ENCODE assay signal across 8 cellular contexts in genomic region chr12:99911076-99911475, GRCh38.
DNase-seq lines count a peak whose midpoint lies in the region; ATAC-seq and TF ChIP-seq lines count a peak whose summit lies in the region.

No MANE protein-coding gene starts in this region.

- ATAC-seq in HG02642 (IDR thresholded peaks at IDR 0.05; ENCODE audit: poor library complexity, unreplicated experiment) (no peak), HG03097 (IDR thresholded peaks at IDR 0.05; ENCODE audit: low FRiP score, unreplicated experiment) (no peak)

- DNase-seq in AG09319 (ENCODE audit: extremely low read depth, low read depth) (peak; percentile 74), RPMI7951 (ENCODE audit: low read depth) (peak; percentile 92), fibroblast of the aortic adventitia (ENCODE audit: low read depth) (peak; percentile 95), osteocyte (ENCODE audit: extremely low spot score, unreplicated experiment) (no peak)
- no peak for DNase-seq in activated T-helper 1 cell treated with anti-CD3 and anti-CD28 coated beads, Interleukin-12 subunit alpha, Interleukin-12 subunit beta, Interleukin-2, Interleukin-4 antibody, amounts not matched to agents 30 ng/mL and 10 ng/mL and 1 ng/mL, durations not matched to agents 14 hours and 24 hours and 36 hours (ENCODE audit: low spot score)
- no peak for DNase-seq in activated CD4-positive, alpha-beta T cell treated with anti-CD3 and anti-CD28 coated beads, Interleukin-2, amount 10 ng/mL, durations not matched to agents 7 days and 5 days

- H3K27ac Mint-ChIP-seq in osteocyte (ENCODE audit: unreplicated experiment): peak overlapping the region; percentile 44
- no peak overlapping the region for H3K27ac Mint-ChIP-seq in activated T-helper 1 cell treated with anti-CD3 and anti-CD28 coated beads, Interleukin-12 subunit alpha, Interleukin-12 subunit beta, Interleukin-2, Interleukin-4 antibody, amounts not matched to agents 30 ng/mL and 10 ng/mL and 1 ng/mL, durations not matched to agents 14 hours and 24 hours and 36 hours
- H3K27ac Mint-ChIP-seq in activated CD4-positive, alpha-beta T cell treated with anti-CD3 and anti-CD28 coated beads, Interleukin-2, amount 10 ng/mL, durations not matched to agents 7 days and 5 days: no peak overlapping the region

- intact Hi-C loops in activated T-helper 1 cell treated with anti-CD3 and anti-CD28 coated beads, Interleukin-12 subunit alpha, Interleukin-12 subunit beta, Interleukin-2, Interleukin-4 antibody, amounts not matched to agents 30 ng/mL and 10 ng/mL and 1 ng/mL, durations not matched to agents 14 hours and 24 hours and 36 hours (cut with micrococcal nuclease): no loop called here

- CTCF ChIA-PET in activated CD4-positive, alpha-beta T cell treated with anti-CD3 and anti-CD28 coated beads, Interleukin-2, amount 10 ng/mL, durations not matched to agents 7 days and 5 days (lab: Charles Lee): interaction anchor here (0.8 kb wide), 1 partner anchor 14 kb away, joined by 3 read pairs; no protein-coding TSS in a partner anchor

- H3K27me3 Mint-ChIP-seq in osteocyte (ENCODE audit: unreplicated experiment): no peaks in the 10 kb centered on the region
- no peaks in the 10 kb centered on the region for H3K27me3 Mint-ChIP-seq in activated T-helper 1 cell treated with anti-CD3 and anti-CD28 coated beads, Interleukin-12 subunit alpha, Interleukin-12 subunit beta, Interleukin-2, Interleukin-4 antibody, amounts not matched to agents 30 ng/mL and 10 ng/mL and 1 ng/mL, durations not matched to agents 14 hours and 24 hours and 36 hours (ENCODE audit: insufficient read depth)
- H3K27me3 Mint-ChIP-seq in activated CD4-positive, alpha-beta T cell treated with anti-CD3 and anti-CD28 coated beads, Interleukin-2, amount 10 ng/mL, durations not matched to agents 7 days and 5 days: no peaks in the 10 kb centered on the region

- peaks cover 22% of the 10 kb centered on the region for H3K4me1 Mint-ChIP-seq in osteocyte (ENCODE audit: unreplicated experiment)
- H3K4me1 Mint-ChIP-seq in activated T-helper 1 cell treated with anti-CD3 and anti-CD28 coated beads, Interleukin-12 subunit alpha, Interleukin-12 subunit beta, Interleukin-2, Interleukin-4 antibody, amounts not matched to agents 30 ng/mL and 10 ng/mL and 1 ng/mL, durations not matched to agents 14 hours and 24 hours and 36 hours (ENCODE audit: low read depth): no peaks in the 10 kb centered on the region
- H3K4me1 Mint-ChIP-seq in activated CD4-positive, alpha-beta T cell treated with anti-CD3 and anti-CD28 coated beads, Interleukin-2, amount 10 ng/mL, durations not matched to agents 7 days and 5 days: no peaks in the 10 kb centered on the region

- no peak for TF ChIP-seq CTCF in AG09319 (IDR thresholded peaks at IDR 0.05; ENCODE audit: low read depth, low read length)
- peak; percentile 27 for TF ChIP-seq CTCF in fibroblast of the aortic adventitia (IDR thresholded peaks at IDR 0.05; ENCODE audit: insufficient read depth, low read length)
- TF ChIP-seq CTCF in osteocyte (IDR thresholded peaks at IDR 0.05): no peak

- H3K4me3 ChIP-seq in fibroblast of the aortic adventitia (ENCODE audit: low read depth, low read length): no peak overlapping the region

- H3K4me3 Mint-ChIP-seq in osteocyte (ENCODE audit: unreplicated experiment): no peak overlapping the region
- H3K4me3 Mint-ChIP-seq in activated T-helper 1 cell treated with anti-CD3 and anti-CD28 coated beads, Interleukin-12 subunit alpha, Interleukin-12 subunit beta, Interleukin-2, Interleukin-4 antibody, amounts not matched to agents 30 ng/mL and 10 ng/mL and 1 ng/mL, durations not matched to agents 14 hours and 24 hours and 36 hours: no peak overlapping the region
- no peak overlapping the region for H3K4me3 Mint-ChIP-seq in activated CD4-positive, alpha-beta T cell treated with anti-CD3 and anti-CD28 coated beads, Interleukin-2, amount 10 ng/mL, durations not matched to agents 7 days and 5 days

- no peaks in the 10 kb centered on the region for H3K36me3 Mint-ChIP-seq in osteocyte (ENCODE audit: unreplicated experiment)
- H3K36me3 Mint-ChIP-seq in activated T-helper 1 cell treated with anti-CD3 and anti-CD28 coated beads, Interleukin-12 subunit alpha, Interleukin-12 subunit beta, Interleukin-2, Interleukin-4 antibody, amounts not matched to agents 30 ng/mL and 10 ng/mL and 1 ng/mL, durations not matched to agents 14 hours and 24 hours and 36 hours (ENCODE audit: low read depth): no peaks in the 10 kb centered on the region
- no peaks in the 10 kb centered on the region for H3K36me3 Mint-ChIP-seq in activated CD4-positive, alpha-beta T cell treated with anti-CD3 and anti-CD28 coated beads, Interleukin-2, amount 10 ng/mL, durations not matched to agents 7 days and 5 days (ENCODE audit: low read depth)

- POLR2A ChIA-PET in activated CD4-positive, alpha-beta T cell treated with anti-CD3 and anti-CD28 coated beads, Interleukin-2, amount 10 ng/mL, durations not matched to agents 7 days and 5 days (lab: Charles Lee): no interaction called here

- no peaks in the 10 kb centered on the region for H3K9me3 Mint-ChIP-seq in osteocyte (ENCODE audit: unreplicated experiment)
- no peaks in the 10 kb centered on the region for H3K9me3 Mint-ChIP-seq in activated T-helper 1 cell treated with anti-CD3 and anti-CD28 coated beads, Interleukin-12 subunit alpha, Interleukin-12 subunit beta, Interleukin-2, Interleukin-4 antibody, amounts not matched to agents 30 ng/mL and 10 ng/mL and 1 ng/mL, durations not matched to agents 14 hours and 24 hours and 36 hours
- no peaks in the 10 kb centered on the region for H3K9me3 Mint-ChIP-seq in activated CD4-positive, alpha-beta T cell treated with anti-CD3 and anti-CD28 coated beads, Interleukin-2, amount 10 ng/mL, durations not matched to agents 7 days and 5 days

Comparison
In these comparisons a context has a peak if more than half of its experiments do, and no peak if none do; other contexts are left out.
1. DNase-seq: peak in AG09319 (single experiment), RPMI7951 (single experiment) and fibroblast of the aortic adventitia (single experiment); none in osteocyte (single experiment), activated T-helper 1 cell treated with anti-CD3 and anti-CD28 coated beads, Interleukin-12 subunit alpha, Interleukin-12 subunit beta, Interleukin-2, Interleukin-4 antibody, amounts not matched to agents 30 ng/mL and 10 ng/mL and 1 ng/mL, durations not matched to agents 14 hours and 24 hours and 36 hours (single experiment) and activated CD4-positive, alpha-beta T cell treated with anti-CD3 and anti-CD28 coated beads, Interleukin-2, amount 10 ng/mL, durations not matched to agents 7 days and 5 days (single experiment).